In the genomic region with DNA sequence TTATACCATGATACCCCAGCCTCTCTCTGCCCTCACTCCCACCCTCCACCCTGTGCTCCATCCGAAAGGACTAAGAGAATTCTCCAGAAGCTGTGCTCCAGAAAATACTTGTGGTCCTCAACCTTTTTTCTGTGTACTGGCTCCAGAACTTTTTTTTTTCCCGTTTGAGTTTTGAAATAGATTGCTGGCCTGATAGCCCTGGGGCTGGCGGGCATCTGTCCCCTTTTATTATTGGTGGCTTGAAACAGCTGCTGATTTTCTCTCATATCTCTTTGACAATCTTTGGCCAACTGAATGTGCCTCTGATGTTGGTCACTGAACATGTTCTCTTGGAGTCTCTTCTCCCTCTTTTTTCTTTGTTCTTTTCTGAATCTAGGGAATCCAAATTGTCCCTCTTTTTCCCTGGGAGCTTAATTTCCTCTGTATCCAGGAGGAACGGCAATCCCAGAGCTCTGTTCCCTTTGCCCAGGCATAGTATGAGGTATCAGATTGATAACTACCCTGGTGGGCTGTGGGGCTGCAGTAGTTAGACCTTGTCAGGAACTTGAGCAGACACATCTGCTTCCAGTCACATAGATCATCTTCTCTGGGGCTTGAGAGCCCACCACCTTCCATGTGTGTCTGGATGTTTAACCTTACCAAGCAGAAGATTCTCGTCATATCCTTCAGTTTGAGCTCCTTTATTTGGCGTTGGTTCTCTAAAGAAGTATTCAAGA, we compare ENCODE assay signal across 1 cellular context.
TF ChIP-seq lines count a peak whose summit lies in the region.

No MANE protein-coding gene starts in this region.

TF ChIP-seq in endothelial cell of umbilical vein, 7 proteins besides CTCF, POLR2A, EP300 and RAD21:
- TF ChIP-seq GATA2 (IDR thresholded peaks at IDR 0.05; ENCODE audit: insufficient read depth, insufficient read length, low read depth, low read length) (peak; percentile 51), POLR2AphosphoS5 (IDR thresholded peaks at IDR 0.05; ENCODE audit: insufficient read depth, low read depth, low read length) (no peak)
